In genomic region chr2:138298120-138298814, GRCh38 we compare ENCODE assay signal across 16 cellular contexts.
DNase-seq lines count a peak whose midpoint lies in the region; ATAC-seq and TF ChIP-seq lines count a peak whose summit lies in the region.
"Had no signal": no experiment of that assay in that cellular context is flagged by ENCODE, and none has a peak within 500 bp of the region (broad histone marks: within the 10 kb centered on the region; RNA-seq: fewer than 3 reads in every experiment).

No MANE protein-coding gene starts in this region.

- H3K36me3 ChIP-seq in CD8-positive, alpha-beta T cell (ENCODE audit: insufficient read depth, low read length), result no peaks in the 10 kb centered on the region
- H3K36me3 ChIP-seq in adrenal gland (replicated peaks in 1 of 2), result no peaks in the 10 kb centered on the region
- H3K36me3 ChIP-seq: colonic mucosa had no signal

- peak; percentile 62 for DNase-seq in posterior vena cava (ENCODE audit: low spot score)
- no peak for DNase-seq in CD8-positive, alpha-beta T cell
- no peak for DNase-seq in NCI-H524 treated with DMSO at 0.1 percent for 48 hours (lab: John Stamatoyannopoulos, UW)
- no peak for DNase-seq in adrenal gland
- no peak for DNase-seq in activated CD8-positive, alpha-beta memory T cell treated with anti-CD3 and anti-CD28 coated beads, Interleukin-2, amount 10 ng/mL, durations not matched to agents 7 days and 5 days
- DNase-seq: colonic mucosa; mesenchymal stem cell; NCI-H1436; NCI-H82; nucleus accumbens; stimulated activated CD4-positive, alpha-beta T cell treated with anti-CD3 and anti-CD28 coated beads, Interleukin-12 subunit alpha, Interleukin-12 subunit beta, amount 100 ng/mL, for 4 hours had no signal

- no peaks in the 10 kb centered on the region for H3K27me3 Mint-ChIP-seq in CD8-positive, alpha-beta T cell (ENCODE audit: low read depth)
- H3K27me3 Mint-ChIP-seq in activated CD8-positive, alpha-beta memory T cell treated with anti-CD3 and anti-CD28 coated beads, Interleukin-2, amount 10 ng/mL, durations not matched to agents 7 days and 5 days, result no peaks in the 10 kb centered on the region
- H3K27me3 Mint-ChIP-seq: IgD-negative memory B cell, type B pancreatic cell had no signal

- H3K4me3 Mint-ChIP-seq in CD8-positive, alpha-beta T cell, result no peak overlapping the region
- H3K4me3 Mint-ChIP-seq in activated CD8-positive, alpha-beta memory T cell treated with anti-CD3 and anti-CD28 coated beads, Interleukin-2, amount 10 ng/mL, durations not matched to agents 7 days and 5 days, result no peak overlapping the region
- H3K4me3 Mint-ChIP-seq: type B pancreatic cell had no signal

- no peak overlapping the region for H3K27ac Mint-ChIP-seq in CD8-positive, alpha-beta T cell
- no peak overlapping the region for H3K27ac Mint-ChIP-seq in activated CD8-positive, alpha-beta memory T cell treated with anti-CD3 and anti-CD28 coated beads, Interleukin-2, amount 10 ng/mL, durations not matched to agents 7 days and 5 days
- H3K27ac Mint-ChIP-seq: IgD-negative memory B cell, type B pancreatic cell had no signal

- 95 to 98% (median 96%) methylated on average over 11 of the region's 11 CpGs for WGBS in adrenal gland, 4 donors

- H3K4me1 ChIP-seq in CD8-positive, alpha-beta T cell (ENCODE audit: insufficient read depth, low read length), result no peaks in the 10 kb centered on the region
- no peaks in the 10 kb centered on the region for H3K4me1 ChIP-seq in adrenal gland (replicated peaks in 1 of 2)
- H3K4me1 ChIP-seq: colonic mucosa had no signal

- CTCF ChIA-PET in CD8-positive, alpha-beta T cell (lab: Charles Lee), result no interaction called here
- CTCF ChIA-PET in activated CD8-positive, alpha-beta memory T cell treated with anti-CD3 and anti-CD28 coated beads, Interleukin-2, amount 10 ng/mL, durations not matched to agents 7 days and 5 days (lab: Charles Lee), result no interaction called here

- POLR2A ChIA-PET in CD8-positive, alpha-beta T cell (lab: Charles Lee), result interaction anchor here (0.6 kb wide), 1 partner anchor 292 kb away, joined by 3 read pairs; no protein-coding TSS in a partner anchor

- H3K36me3 Mint-ChIP-seq in CD8-positive, alpha-beta T cell, result no peaks in the 10 kb centered on the region
- H3K36me3 Mint-ChIP-seq in activated CD8-positive, alpha-beta memory T cell treated with anti-CD3 and anti-CD28 coated beads, Interleukin-2, amount 10 ng/mL, durations not matched to agents 7 days and 5 days, result no peaks in the 10 kb centered on the region
- H3K36me3 Mint-ChIP-seq: type B pancreatic cell had no signal

- no peak overlapping the region for H3K4me3 ChIP-seq in CD8-positive, alpha-beta T cell (ENCODE audit: low read depth, low read length)
- H3K4me3 ChIP-seq in adrenal gland, result no peak overlapping the region
- H3K4me3 ChIP-seq: colonic mucosa had no signal

- H3K27me3 ChIP-seq in CD8-positive, alpha-beta T cell (ENCODE audit: insufficient read depth, low read length), result no peaks in the 10 kb centered on the region
- no peaks in the 10 kb centered on the region for H3K27me3 ChIP-seq in adrenal gland
- H3K27me3 ChIP-seq: colonic mucosa had no signal

- no peaks in the 10 kb centered on the region for H3K9me3 ChIP-seq in CD8-positive, alpha-beta T cell (ENCODE audit: low read length)
- H3K9me3 ChIP-seq in adrenal gland (replicated peaks in 1 of 3), result no peaks in the 10 kb centered on the region
- H3K9me3 ChIP-seq: colonic mucosa had no signal

- TF ChIP-seq CTCF in CD8-positive, alpha-beta T cell (IDR thresholded peaks at IDR 0.05), result no peak
- TF ChIP-seq CTCF in adrenal gland (IDR thresholded peaks at IDR 0.05), result no peak

- H3K4me1 Mint-ChIP-seq in CD8-positive, alpha-beta T cell (ENCODE audit: low read depth), result no peaks in the 10 kb centered on the region
- H3K4me1 Mint-ChIP-seq in activated CD8-positive, alpha-beta memory T cell treated with anti-CD3 and anti-CD28 coated beads, Interleukin-2, amount 10 ng/mL, durations not matched to agents 7 days and 5 days, result no peaks in the 10 kb centered on the region

- ATAC-seq in GM19324 (IDR thresholded peaks at IDR 0.05; ENCODE audit: low FRiP score, unreplicated experiment), result peak; percentile 70
- peak; percentile 87 for ATAC-seq in GM21737 (IDR thresholded peaks at IDR 0.05; ENCODE audit: unreplicated experiment)
- ATAC-seq in HG03103 (IDR thresholded peaks at IDR 0.05; ENCODE audit: low read depth, unreplicated experiment), result peak; percentile 64
- no peak for ATAC-seq in CD8-positive, alpha-beta T cell
- no peak for ATAC-seq in activated CD8-positive, alpha-beta memory T cell treated with anti-CD3 and anti-CD28 coated beads, Interleukin-2, amount 10 ng/mL, durations not matched to agents 7 days and 5 days

- H3K9me3 Mint-ChIP-seq in CD8-positive, alpha-beta T cell, result no peaks in the 10 kb centered on the region
- H3K9me3 Mint-ChIP-seq in activated CD8-positive, alpha-beta memory T cell treated with anti-CD3 and anti-CD28 coated beads, Interleukin-2, amount 10 ng/mL, durations not matched to agents 7 days and 5 days (ENCODE audit: low read depth), result no peaks in the 10 kb centered on the region
- H3K9me3 Mint-ChIP-seq: IgD-negative memory B cell, type B pancreatic cell had no signal

- intact Hi-C loops in posterior vena cava (cut with DNase I), result no loop called here
- intact Hi-C loops in CD8-positive, alpha-beta T cell (cut with DNase I, micrococcal nuclease), result no loop called here
- intact Hi-C loops in adrenal gland (cut with DNase I), result no loop called here

- H3K27ac ChIP-seq in CD8-positive, alpha-beta T cell (ENCODE audit: low read depth, low read length), result no peak overlapping the region
- no peak overlapping the region for H3K27ac ChIP-seq in adrenal gland
- H3K27ac ChIP-seq: colonic mucosa had no signal

- TF ChIP-seq POLR2A in adrenal gland (IDR thresholded peaks at IDR 0.05), result no peak

Comparison
In these comparisons a context has a peak if more than half of its experiments do, and no peak if none do; other contexts are left out.
1. ATAC-seq: peak in GM19324 (single experiment), GM21737 (single experiment) and HG03103 (single experiment); none in CD8-positive, alpha-beta T cell (single experiment) and activated CD8-positive, alpha-beta memory T cell treated with anti-CD3 and anti-CD28 coated beads, Interleukin-2, amount 10 ng/mL, durations not matched to agents 7 days and 5 days (single experiment).